Comparison of ENCODE assay signal across 8 cellular contexts in genomic region chr1:184974837-184975115, GRCh38. TPM values are rescaled to one million over a fixed set of nuclear protein-coding genes. Genes with fewer than 3 reads are reported as not detected.
DNase-seq lines count a peak whose midpoint lies in the region; ATAC-seq and TF ChIP-seq lines count a peak whose summit lies in the region.

No MANE protein-coding gene starts in this region.

- no peaks in the 10 kb centered on the region for H3K9me3 ChIP-seq in duodenal mucosa (ENCODE audit: control insufficient read depth in 1 of 2, low read length in 2 of 2)

- H3K27ac ChIP-seq in duodenal mucosa (ENCODE audit: low read depth, low read length): no peak overlapping the region

- peak overlapping the region in 6 of 7 donors; percentile 23 to 88 (median 68) for H3K27ac Mint-ChIP-seq in CD14-positive monocyte
- peak overlapping the region in 1 of 3 donors; percentile 34 for H3K27ac Mint-ChIP-seq in IgD-negative memory B cell
- H3K27ac Mint-ChIP-seq in nephron progenitor cell: no peak overlapping the region

- H3K4me1 Mint-ChIP-seq in CD14-positive monocyte (peaks cover 51% of the 10 kb centered on the region), IgD-negative memory B cell (peaks cover 26 to 34% (median 29%) of the 10 kb centered on the region in 3 donors), nephron progenitor cell (peaks cover 33% of the 10 kb centered on the region)

- intact Hi-C loops in CD14-positive monocyte (cut with micrococcal nuclease): no loop called here

- peak overlapping the region in 1 of 2 donors; percentile 80 for H3K9ac ChIP-seq in duodenal mucosa (ENCODE audit: low read depth in 1 of 2, low read length in 2 of 2)

- ATAC-seq in GM21717 (IDR thresholded peaks at IDR 0.05; ENCODE audit: unreplicated experiment): no peak

- peak overlapping the region; percentile 84 to 97 for H3K4me3 ChIP-seq in duodenal mucosa (ENCODE audit: low read depth in 1 of 2, low read length in 2 of 2)

- no peaks in the 10 kb centered on the region for H3K27me3 ChIP-seq in duodenal mucosa (ENCODE audit: control insufficient read depth in 1 of 2, insufficient read depth in 2 of 2, low read length in 2 of 2)

- H3K36me3 Mint-ChIP-seq in CD14-positive monocyte (peaks cover 0 to 4% of the 10 kb centered on the region in 2 donors), IgD-negative memory B cell (no peaks in the 10 kb centered on the region), nephron progenitor cell (ENCODE audit: low read depth) (no peaks in the 10 kb centered on the region)

- no peaks in the 10 kb centered on the region for H3K36me3 ChIP-seq in duodenal mucosa (ENCODE audit: control insufficient read depth in 1 of 2, insufficient read depth in 2 of 2, low read length in 2 of 2)

- TF ChIP-seq CTCF in CD14-positive monocyte (IDR thresholded peaks at IDR 0.05): no peak
- TF ChIP-seq CTCF in nephron progenitor cell (IDR thresholded peaks at IDR 0.05): no peak

- no peaks in the 10 kb centered on the region for H3K4me1 ChIP-seq in duodenal mucosa (ENCODE audit: control insufficient read depth in 1 of 2, insufficient read depth in 2 of 2, low read length in 2 of 2)

- no peak for DNase-seq in CD14-positive monocyte (ENCODE audit: low spot score)
- DNase-seq in nephron progenitor cell: no peak
- DNase-seq in DMS53 treated with DMSO at 0.1 percent for 48 hours (lab: John Stamatoyannopoulos, UW; ENCODE audit: unreplicated experiment): no peak
- DNase-seq in hepatic stellate cell (ENCODE audit: low spot score): no peak
- DNase-seq in NK-92 treated with Interleukin-12 subunit alpha and Interleukin-12 subunit beta, amount 100 ng/mL, for 24 hours (lab: John Stamatoyannopoulos, UW): no peak

- H3K27me3 Mint-ChIP-seq in CD14-positive monocyte (ENCODE audit: low read depth in 3 of 3) (peaks cover 0 to 16% (median 3%) of the 10 kb centered on the region in 3 donors), IgD-negative memory B cell (peaks cover 6% of the 10 kb centered on the region), nephron progenitor cell (ENCODE audit: low read depth, poor library complexity) (peaks cover 75% of the 10 kb centered on the region)

- H3K4me3 Mint-ChIP-seq in CD14-positive monocyte (peak overlapping the region; percentile 80 to 87), IgD-negative memory B cell (peak overlapping the region; percentile 89 to 99 (median 95)), nephron progenitor cell (peak overlapping the region; percentile 59)

- peaks cover 0 to 3% (median 0%) of the 10 kb centered on the region in 7 donors for H3K9me3 Mint-ChIP-seq in CD14-positive monocyte
- H3K9me3 Mint-ChIP-seq in IgD-negative memory B cell: no peaks in the 10 kb centered on the region
- H3K9me3 Mint-ChIP-seq in nephron progenitor cell: peaks cover 4% of the 10 kb centered on the region

RNA-seq across cellular contexts. Expression of gene NIBAN1, which starts 0.5 kb away (rescaled TPM):
- polyA plus RNA-seq in CD14-positive monocyte (10 to 100 TPM; 12.4 to 24.6 TPM), IgD-negative memory B cell (8.7 TPM)
